ENCODE assay signal across 12 cellular contexts in the genomic region with DNA sequence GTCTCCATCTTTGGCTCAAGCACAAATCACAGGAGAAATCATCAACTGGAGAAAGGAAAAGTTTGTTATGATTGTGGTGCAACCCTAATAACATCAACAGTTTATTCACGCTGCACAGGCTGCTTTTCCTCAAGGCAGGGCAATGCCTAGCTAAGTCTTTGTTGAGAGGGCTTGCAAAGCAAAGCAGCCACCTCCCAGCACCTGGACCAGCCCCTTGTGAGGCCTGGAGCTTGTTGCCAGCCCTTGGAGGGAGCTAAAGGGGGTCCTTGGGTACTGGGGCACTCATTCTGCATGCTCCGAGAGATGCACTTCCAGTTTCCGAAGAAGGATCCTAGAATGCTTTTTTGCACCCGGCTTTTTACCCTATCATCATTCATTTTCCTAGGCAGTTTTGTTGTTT.
DNase-seq lines count a peak whose midpoint lies in the region; ATAC-seq and TF ChIP-seq lines count a peak whose summit lies in the region.
"Had no signal": no experiment of that assay in that cellular context is flagged by ENCODE, and none has a peak within 500 bp of the region (broad histone marks: within the 10 kb centered on the region; RNA-seq: fewer than 3 reads in every experiment).

No MANE protein-coding gene starts in this region.

- H3K27me3 Mint-ChIP-seq in osteocyte (ENCODE audit: unreplicated experiment), result no peaks in the 10 kb centered on the region
- H3K27me3 Mint-ChIP-seq: CD4-positive, CD25-positive, alpha-beta regulatory T cell had no signal

- no peak for ATAC-seq in HG03175 (IDR thresholded peaks at IDR 0.05; ENCODE audit: unreplicated experiment)
- ATAC-seq: CD8-positive, alpha-beta T cell had no signal

- no peak overlapping the region for H3K4me3 Mint-ChIP-seq in osteocyte (ENCODE audit: unreplicated experiment)
- H3K4me3 Mint-ChIP-seq: CD4-positive, CD25-positive, alpha-beta regulatory T cell; CD8-positive, alpha-beta T cell had no signal

- H3K36me3 Mint-ChIP-seq in osteocyte (ENCODE audit: unreplicated experiment), result peaks cover 2% of the 10 kb centered on the region
- H3K36me3 Mint-ChIP-seq: CD4-positive, CD25-positive, alpha-beta regulatory T cell; CD8-positive, alpha-beta T cell had no signal

- H3K4me1 Mint-ChIP-seq in osteocyte (ENCODE audit: unreplicated experiment), result peaks cover 15% of the 10 kb centered on the region
- H3K4me1 Mint-ChIP-seq: CD4-positive, CD25-positive, alpha-beta regulatory T cell had no signal

- DNase-seq in M059J (ENCODE audit: low read depth) (peak; percentile 9), SW480 (ENCODE audit: low spot score) (peak; percentile 22), osteocyte (ENCODE audit: extremely low spot score, unreplicated experiment) (no peak), dermis blood vessel endothelial cell (no peak), middle frontal gyrus (ENCODE audit: extremely low spot score, low spot score) (no peak)
- DNase-seq: Caco-2; CD4-positive, CD25-positive, alpha-beta regulatory T cell; CD8-positive, alpha-beta T cell; DND-41; H7; HCEC 1CT had no signal

- H3K27ac Mint-ChIP-seq in osteocyte (ENCODE audit: unreplicated experiment), result peak overlapping the region; percentile 21
- H3K27ac Mint-ChIP-seq: CD4-positive, CD25-positive, alpha-beta regulatory T cell; CD8-positive, alpha-beta T cell had no signal

- no peak for TF ChIP-seq CTCF in osteocyte (IDR thresholded peaks at IDR 0.05)

- peaks cover 4% of the 10 kb centered on the region for H3K9me3 Mint-ChIP-seq in osteocyte (ENCODE audit: unreplicated experiment)

Comparison
In these comparisons a context has a peak if more than half of its experiments do, and no peak if none do; other contexts are left out.
1. DNase-seq: peak in M059J (single experiment) and SW480 (single experiment); none in osteocyte (single experiment), dermis blood vessel endothelial cell (single experiment) and middle frontal gyrus (single experiment).